ENCODE assay signal across 11 cellular contexts in genomic region chr12:12734561-12735071, GRCh38. TPM values are rescaled to one million over a fixed set of nuclear protein-coding genes. Genes with fewer than 3 reads are reported as not detected.
A peak's percentile ranks its signal among the peaks of the same experiment; 100 is the strongest.
DNase-seq lines count a peak whose midpoint lies in the region; ATAC-seq and TF ChIP-seq lines count a peak whose summit lies in the region.
"Had no signal": no experiment of that assay in that cellular context is flagged by ENCODE, and none has a peak within 500 bp of the region (broad histone marks: within the 10 kb centered on the region; RNA-seq: fewer than 3 reads in every experiment).

No MANE protein-coding gene starts in this region.

- CTCF ChIA-PET in T-cell (lab: Charles Lee) (interaction anchor here (0.5 to 1.4 kb wide), 3 partner anchors 21 to 171 kb away, joined by 3 to 8 read pairs (median 4); no protein-coding TSS in a partner anchor), Caco-2 (lab: Charles Lee) (interaction anchor here (0.6 kb wide), 1 partner anchor 9 kb away, joined by 3 read pairs; no protein-coding TSS in a partner anchor)

- H3K4me1 Mint-ChIP-seq in T-cell: peaks cover 44 to 56% (median 46%) of the 10 kb centered on the region in 3 donors
- peaks cover 25% of the 10 kb centered on the region for H3K4me1 Mint-ChIP-seq in Caco-2 (ENCODE audit: low read depth, unreplicated experiment)

- H3K27ac ChIP-seq in right atrium auricular region: peak overlapping the region; percentile 8 to 20
- peak overlapping the region; percentile 51 for H3K27ac ChIP-seq in skeletal muscle tissue (ENCODE audit: low read depth, low read length)

- peak overlapping the region; percentile 88 to 96 for H3K27ac Mint-ChIP-seq in T-cell
- no peak overlapping the region for H3K27ac Mint-ChIP-seq in Caco-2 (ENCODE audit: unreplicated experiment)

- H3K9me3 Mint-ChIP-seq in T-cell: no peaks in the 10 kb centered on the region
- H3K9me3 Mint-ChIP-seq in Caco-2 (ENCODE audit: unreplicated experiment): no peaks in the 10 kb centered on the region

- H3K27me3 ChIP-seq in right atrium auricular region: no peaks in the 10 kb centered on the region
- H3K27me3 ChIP-seq in skeletal muscle tissue (ENCODE audit: control insufficient read depth in 3 of 3, insufficient read depth in 3 of 3, low read length in 3 of 3): no peaks in the 10 kb centered on the region
- no peaks in the 10 kb centered on the region for H3K27me3 ChIP-seq in Caco-2 (replicated peaks; ENCODE audit: control insufficient read depth, insufficient read depth, low read length)

- no peaks in the 10 kb centered on the region for H3K9me3 ChIP-seq in right atrium auricular region
- H3K9me3 ChIP-seq in skeletal muscle tissue (ENCODE audit: control insufficient read depth in 3 of 3, low read length in 3 of 3): no peaks in the 10 kb centered on the region
- H3K9me3 ChIP-seq in Caco-2: no peaks in the 10 kb centered on the region

- ATAC-seq in T-cell (replicated peaks in 1 of 4) (no peak), GM21529 (IDR thresholded peaks at IDR 0.05; ENCODE audit: unreplicated experiment) (no peak)

- H3K4me3 Mint-ChIP-seq in T-cell: peak overlapping the region in 1 of 3 donors; percentile 25
- no peak overlapping the region for H3K4me3 Mint-ChIP-seq in Caco-2 (ENCODE audit: unreplicated experiment)

- intact Hi-C loops in Caco-2 (cut with micrococcal nuclease; ENCODE audit: unreplicated experiment): no loop called here

- H3K4me1 ChIP-seq in right atrium auricular region: no peaks in the 10 kb centered on the region
- peaks cover 4 to 10% (median 5%) of the 10 kb centered on the region in 3 donors for H3K4me1 ChIP-seq in skeletal muscle tissue (ENCODE audit: control insufficient read depth in 3 of 3, insufficient read depth in 3 of 3, low read length in 3 of 3)
- H3K4me1 ChIP-seq in Caco-2: no peaks in the 10 kb centered on the region; the same call in 1 of the 2 replicates

- DNase-seq in GM04503 (ENCODE audit: low read depth): peak; percentile 53
- no peak for DNase-seq in T-cell
- no peak for DNase-seq in right atrium auricular region (ENCODE audit: low spot score)
- no peak for DNase-seq in Caco-2
- no peak for DNase-seq in activated CD4-positive, alpha-beta T cell treated with anti-CD3 and anti-CD28 coated beads for 48 hours
- DNase-seq: activated naive CD4-positive, alpha-beta T cell treated with Interleukin-2 at 50 U/mL for 16 hours; hypothalamus; Karpas-422; stimulated activated CD4-positive, alpha-beta T cell treated with anti-CD3 and anti-CD28 coated beads, Interleukin-15, amount 100 ng/mL, for 24 hours had no signal

- no peak for TF ChIP-seq CTCF in right atrium auricular region (IDR thresholded peaks at IDR 0.05)
- no peak for TF ChIP-seq CTCF in Caco-2 (IDR thresholded peaks at IDR 0.05; ENCODE audit: insufficient read depth in 1 of 2, low read depth in 1 of 2, low read length in 1 of 2, severe bottlenecking in 1 of 2, unreplicated experiment in 1 of 2)

- H3K4me3 ChIP-seq in right atrium auricular region (no peak overlapping the region), skeletal muscle tissue (ENCODE audit: low read length in 3 of 3) (no peak overlapping the region), Caco-2 (ENCODE audit: low read depth, low read length) (no peak overlapping the region)

- no peak overlapping the region for H3K9ac ChIP-seq in skeletal muscle tissue (ENCODE audit: low read depth in 1 of 3, low read length in 3 of 3)

- H3K36me3 ChIP-seq in right atrium auricular region: no peaks in the 10 kb centered on the region
- no peaks in the 10 kb centered on the region for H3K36me3 ChIP-seq in skeletal muscle tissue (ENCODE audit: control insufficient read depth in 3 of 3, insufficient read depth in 3 of 3, low read length in 3 of 3)
- H3K36me3 ChIP-seq in Caco-2 (ENCODE audit: control insufficient read depth, insufficient read depth, low read length): no peaks in the 10 kb centered on the region

- H3K27me3 Mint-ChIP-seq in T-cell: no peaks in the 10 kb centered on the region
- no peaks in the 10 kb centered on the region for H3K27me3 Mint-ChIP-seq in Caco-2 (ENCODE audit: insufficient read depth, unreplicated experiment)

- H3K36me3 Mint-ChIP-seq in T-cell (peaks cover 5% of the 10 kb centered on the region), Caco-2 (ENCODE audit: insufficient read depth, unreplicated experiment) (no peaks in the 10 kb centered on the region)

- POLR2A ChIA-PET in T-cell (lab: Charles Lee): interaction anchor here in 1 of 2 donors (0.6 to 1.0 kb wide), 2 partner anchors 16 to 1721 kb away, joined by 4 read pairs; no protein-coding TSS in a partner anchor
- POLR2A ChIA-PET in Caco-2 (lab: Charles Lee): interaction anchor here (1.2 kb wide), 1 partner anchor 18 kb away, joined by 3 read pairs; no protein-coding TSS in a partner anchor

- BruUV-seq in Caco-2 (replicated peaks; lab: Mats Ljungman, UMichigan): no TSS peak

RNA-seq across cellular contexts. Expression of gene CDKN1B, which starts 17.4 kb away (rescaled TPM):
- total RNA-seq in T-cell: 100 to 1,000 TPM; 170 to 246 (median 188) TPM
- 10 to 100 TPM; 31.1 to 38.1 TPM for total RNA-seq in right atrium auricular region
- 62.1 TPM for total RNA-seq in skeletal muscle tissue
- 107 and 115 TPM in 2 replicates for total RNA-seq in Caco-2 (2022)

RNA-seq across cellular contexts. Expression of gene GPR19, which starts 38.6 kb away (rescaled TPM):
- 1 to 10 TPM; 1.7 to 5.2 (median 2.2) TPM for total RNA-seq in T-cell
- total RNA-seq in right atrium auricular region: not detected
- total RNA-seq in skeletal muscle tissue: 0.52 TPM
- 8.4 and 9.8 TPM in 2 replicates for total RNA-seq in Caco-2 (2022)

RNA-seq across cellular contexts. Expression of gene APOLD1, which starts 50.8 kb away (rescaled TPM):
- 1 to 10 TPM in 4 of 5 donors, under 1 TPM in 1; 0.82 to 4.7 (median 3.8) TPM for total RNA-seq in T-cell
- 10 to 100 TPM; 49.9 to 70.2 TPM for total RNA-seq in right atrium auricular region
- 9.9 TPM for total RNA-seq in skeletal muscle tissue
- total RNA-seq in Caco-2 (2022): 4.1 and 4.7 TPM in 2 replicates
